8 cellular contexts compared by ENCODE assay signal in the genomic region with DNA sequence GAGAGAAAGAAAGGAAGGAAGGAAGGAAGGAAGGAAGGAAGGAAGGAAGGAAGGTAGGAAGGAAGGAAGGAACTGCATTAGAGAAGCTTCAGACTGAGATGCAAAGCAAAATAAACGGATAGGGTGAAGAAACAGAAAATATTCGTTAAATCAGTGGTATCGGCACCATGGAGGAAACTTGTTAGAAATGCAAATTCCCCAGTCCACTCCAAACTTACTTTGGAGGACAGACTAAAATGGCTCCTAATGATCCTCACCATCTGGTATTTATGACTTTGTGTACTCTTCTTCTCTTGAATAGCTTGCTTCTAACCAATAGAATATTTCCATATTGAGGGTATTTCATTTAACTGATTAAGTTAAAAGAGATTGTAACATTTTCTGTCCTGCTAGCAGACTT.
"Had no signal": no experiment of that assay in that cellular context is flagged by ENCODE, and none has a peak within 500 bp of the region (broad histone marks: within the 10 kb centered on the region; RNA-seq: fewer than 3 reads in every experiment).

No MANE protein-coding gene starts in this region.

- H3K4me2 ChIP-seq: KMS-11 had no signal

- DNase-seq: IMR-90, KBM-7, KG1 had no signal

- ATAC-seq: HepG2, K562 had no signal

- H3K4me3 ChIP-seq: K562 had no signal

- H3K9ac ChIP-seq: KMS-11 had no signal

- H3K27ac ChIP-seq: HL-60, KMS-11 had no signal

- FAIRE-seq: HepG2, HTR-8/SVneo, K562 had no signal
